1 cellular context compared by ENCODE assay signal in the genomic region with DNA sequence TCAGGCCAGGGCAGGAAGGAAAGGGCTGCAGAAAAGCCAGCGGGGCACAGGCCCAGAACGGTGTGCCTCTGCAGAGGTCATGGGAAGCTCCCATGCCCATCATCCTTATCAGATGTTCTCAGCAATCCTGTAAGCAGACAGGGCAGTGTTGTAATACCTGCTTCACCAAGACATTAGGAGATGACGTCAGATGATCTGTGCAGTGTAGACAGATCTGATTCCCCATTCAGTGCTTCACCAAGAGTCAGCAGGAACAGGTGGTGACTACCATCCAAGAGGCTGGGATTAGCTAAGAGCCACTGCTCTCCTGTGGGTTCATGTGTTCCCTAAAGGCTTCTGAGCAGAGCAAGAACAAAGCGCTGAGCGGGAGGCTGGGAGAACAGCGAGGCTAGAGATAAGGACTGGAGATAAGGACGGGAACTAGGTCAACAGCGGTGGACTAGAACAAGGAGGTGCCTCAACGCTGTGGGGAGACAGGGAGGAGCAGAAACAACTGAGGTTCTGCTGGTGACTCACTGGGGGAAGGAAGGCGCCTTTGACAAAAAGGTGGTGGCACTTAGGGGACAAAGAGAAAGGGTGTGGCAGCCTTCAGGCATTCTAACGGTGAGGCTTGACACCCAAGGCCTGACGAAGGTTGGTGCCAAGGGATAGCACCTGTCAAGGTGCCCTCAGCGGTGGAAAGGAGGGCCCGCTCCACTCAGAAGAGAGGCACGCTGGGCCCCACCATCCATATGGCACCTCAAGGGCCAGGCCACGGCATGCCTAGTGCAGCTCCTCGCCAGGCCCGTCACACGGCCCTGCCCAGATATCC.
TF ChIP-seq lines count a peak whose summit lies in the region.

No MANE protein-coding gene starts in this region.

TF ChIP-seq in endothelial cell of umbilical vein, 7 proteins besides CTCF, POLR2A, EP300 and RAD21 (continued from another document):
- TF ChIP-seq, protein P1, sequence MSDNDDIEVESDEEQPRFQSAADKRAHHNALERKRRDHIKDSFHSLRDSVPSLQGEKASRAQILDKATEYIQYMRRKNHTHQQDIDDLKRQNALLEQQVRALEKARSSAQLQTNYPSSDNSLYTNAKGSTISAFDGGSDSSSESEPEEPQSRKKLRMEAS (IDR thresholded peaks at IDR 0.05; ENCODE audit: insufficient read depth, insufficient read length): no peak
- TF ChIP-seq MYC (IDR thresholded peaks at IDR 0.05; ENCODE audit: low read depth, low read length): no peak
TF ChIP-seq in endothelial cell of umbilical vein: peak in this region for 2.
